ENCODE assay signal across 23 cellular contexts in the genomic region with DNA sequence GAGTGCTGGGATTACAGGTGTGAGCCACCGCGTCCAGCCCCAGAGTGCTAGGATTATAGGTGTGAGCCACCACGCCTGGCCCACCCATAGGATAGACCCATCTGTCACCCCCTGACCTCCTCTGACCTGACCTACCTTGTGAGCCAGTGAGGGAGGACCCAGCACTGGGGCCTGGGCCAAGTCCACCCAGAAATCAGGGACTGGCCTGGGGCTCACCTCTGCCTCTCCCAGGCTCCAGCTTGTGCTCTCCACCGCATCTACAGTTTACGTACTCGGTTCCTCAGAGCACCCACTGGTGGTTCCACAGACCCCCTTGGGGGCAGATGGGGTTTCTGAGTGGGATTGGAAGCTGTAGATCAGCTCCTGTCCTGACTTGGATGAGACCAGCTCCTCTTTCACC. TPM values are rescaled to one million over a fixed set of nuclear protein-coding genes. Genes with fewer than 3 reads are reported as not detected.
DNase-seq lines count a peak whose midpoint lies in the region; FAIRE-seq and TF ChIP-seq lines count a peak whose summit lies in the region.
"Had no signal": no experiment of that assay in that cellular context is flagged by ENCODE, and none has a peak within 500 bp of the region (broad histone marks: within the 10 kb centered on the region; RNA-seq: fewer than 3 reads in every experiment).

No MANE protein-coding gene starts in this region.

- FAIRE-seq in GM12892 (lab: Jason Lieb, UNC): no peak
- FAIRE-seq: GM12878, GM18507, H54, RCC 7860 had no signal

- H3K4me3 ChIP-seq in hepatocyte (no peak overlapping the region), sigmoid colon (no peak overlapping the region), ascending aorta (no peak overlapping the region), suprapubic skin (no peak overlapping the region)
- H3K4me3 ChIP-seq: GM12878 had no signal

- no peak for TF ChIP-seq EP300 in sigmoid colon (IDR thresholded peaks at IDR 0.05)
- TF ChIP-seq EP300 in suprapubic skin (IDR thresholded peaks at IDR 0.05): no peak

- H3K9me3 ChIP-seq in hepatocyte (ENCODE audit: low read depth) (no peaks in the 10 kb centered on the region), sigmoid colon (no peaks in the 10 kb centered on the region), ascending aorta (no peaks in the 10 kb centered on the region), suprapubic skin (no peaks in the 10 kb centered on the region)
- H3K9me3 ChIP-seq: SK-N-SH had no signal

- H3K4me1 ChIP-seq in hepatocyte (ENCODE audit: insufficient read depth): peaks cover 6% of the 10 kb centered on the region
- no peaks in the 10 kb centered on the region for H3K4me1 ChIP-seq in sigmoid colon
- no peaks in the 10 kb centered on the region for H3K4me1 ChIP-seq in ascending aorta
- H3K4me1 ChIP-seq in suprapubic skin: peaks cover 2% of the 10 kb centered on the region

- peaks cover under 1% of the 10 kb centered on the region for H3K79me2 ChIP-seq in hepatocyte

- H3K27ac ChIP-seq in hepatocyte (no peak overlapping the region), sigmoid colon (no peak overlapping the region), ascending aorta (no peak overlapping the region), suprapubic skin (no peak overlapping the region)

- WGBS in hepatocyte (ENCODE audit: low lambda C conversion rate, missing lambda C conversion rate): 95% methylated on average over 6 of the region's 6 CpGs
- WGBS in sigmoid colon, 2 donors: 94 to 98% methylated on average over 6 of the region's 6 CpGs
- WGBS in suprapubic skin: 81% methylated on average over 6 of the region's 6 CpGs

- TF ChIP-seq CTCF in hepatocyte (IDR thresholded peaks at IDR 0.05; ENCODE audit: poor library complexity) (no peak), sigmoid colon (IDR thresholded peaks at IDR 0.05) (no peak), ascending aorta (IDR thresholded peaks at IDR 0.05) (no peak), suprapubic skin (IDR thresholded peaks at IDR 0.05) (no peak)

- no peaks in the 10 kb centered on the region for H3K9me2 ChIP-seq in hepatocyte (replicated peaks; ENCODE audit: insufficient read depth)
- H3K9me2 ChIP-seq: SK-N-SH had no signal

- H3K36me3 ChIP-seq in hepatocyte (replicated peaks; ENCODE audit: insufficient read depth, low read depth): no peaks in the 10 kb centered on the region
- H3K36me3 ChIP-seq in sigmoid colon: no peaks in the 10 kb centered on the region
- no peaks in the 10 kb centered on the region for H3K36me3 ChIP-seq in ascending aorta
- H3K36me3 ChIP-seq in suprapubic skin: no peaks in the 10 kb centered on the region

- no peaks in the 10 kb centered on the region for H4K20me1 ChIP-seq in hepatocyte (ENCODE audit: insufficient read depth, poor library complexity, severe bottlenecking)

- H2AFZ ChIP-seq in hepatocyte: no peak overlapping the region

- TF ChIP-seq POLR2A in GM12892 (IDR thresholded peaks at IDR 0.05; ENCODE audit: low read depth, low read length) (no peak), sigmoid colon (IDR thresholded peaks at IDR 0.05) (no peak), suprapubic skin (IDR thresholded peaks at IDR 0.05) (no peak)

- no peak overlapping the region for H3K4me2 ChIP-seq in hepatocyte
- H3K4me2 ChIP-seq: SK-N-SH had no signal

- intact Hi-C loops in sigmoid colon (cut with DNase I): no loop called here
- intact Hi-C loops in ascending aorta (cut with DNase I): no loop called here

- DNase-seq in GM12892 (ENCODE audit: insufficient read length) (peak; percentile 5), HuH-7.5 (ENCODE audit: low spot score) (peak; percentile 62), hepatocyte (ENCODE audit: low spot score) (peak; percentile 6), sigmoid colon (peak; percentile 24), ascending aorta (ENCODE audit: low spot score in 2 of 2) (no peak), AML-193 (lab: John Stamatoyannopoulos, UW) (no peak), suprapubic skin (ENCODE audit: low spot score in 2 of 2) (no peak)
- DNase-seq: DMS153, GF-D8, KBM-7, MV-4-11, NCI-H1417 treated with DMSO at 0.1 percent for 48 hours, NCI-H187 treated with DMSO at 0.1 percent for 48 hours, NCI-H2227 treated with DMSO at 0.1 percent for 48 hours, NCI-H510A treated with DMSO at 0.1 percent for 48 hours, NCI-H774, SHP77, SK-N-SH, T-cell had no signal

- no peaks in the 10 kb centered on the region for H3K27me3 ChIP-seq in hepatocyte
- peaks cover 0 to 5% (median 4%) of the 10 kb centered on the region in 3 donors for H3K27me3 ChIP-seq in sigmoid colon
- no peaks in the 10 kb centered on the region for H3K27me3 ChIP-seq in ascending aorta
- H3K27me3 ChIP-seq in suprapubic skin: no peaks in the 10 kb centered on the region

RNA-seq across cellular contexts. Expression of gene SLC29A2, which starts 6.4 kb away (rescaled TPM):
- polyA plus RNA-seq in GM12892 (2012; ENCODE audit: missing spikeins): 6.6 TPM
- total RNA-seq in hepatocyte (7.4 and 11.3 TPM in 2 replicates), sigmoid colon (under 1 TPM; 0.41 to 0.99 (median 0.63) TPM), ascending aorta (not detected), suprapubic skin (1 to 10 TPM; 2.2 to 4.7 (median 3.9) TPM)
- polyA plus RNA-seq in hepatocyte (20.2 and 27.1 TPM in 2 replicates), sigmoid colon (10 to 100 TPM in 1 of 3 donors, 1 to 10 TPM in 2; 2.4 to 28.0 (median 2.5) TPM)

RNA-seq across cellular contexts. Expression of gene B4GAT1, which starts 17.7 kb away (rescaled TPM):
- 3.6 TPM for polyA plus RNA-seq in GM12892 (2012; ENCODE audit: missing spikeins)
- 41.5 and 41.9 TPM in 2 replicates for total RNA-seq in hepatocyte
- 37.4 and 40.8 TPM in 2 replicates for polyA plus RNA-seq in hepatocyte
- total RNA-seq in sigmoid colon: 10 to 100 TPM; 41.4 to 43.5 (median 43.1) TPM
- 10 to 100 TPM in 1 of 3 donors, 1 to 10 TPM in 2; 4.2 to 17.4 (median 4.8) TPM for polyA plus RNA-seq in sigmoid colon
- 64.2 TPM for total RNA-seq in ascending aorta
- total RNA-seq in suprapubic skin: 10 to 100 TPM; 14.4 to 31.9 (median 20.6) TPM

RNA-seq across cellular contexts. Expression of gene BRMS1, which starts 20.3 kb away (rescaled TPM):
- 24.6 TPM for polyA plus RNA-seq in GM12892 (2012; ENCODE audit: missing spikeins)
- total RNA-seq in hepatocyte: 34.5 and 39.7 TPM in 2 replicates
- 48.6 and 54.0 TPM in 2 replicates for polyA plus RNA-seq in hepatocyte
- 10 to 100 TPM; 20.2 to 36.2 (median 24.9) TPM for total RNA-seq in sigmoid colon
- 10 to 100 TPM; 65.4 to 81.8 (median 72.1) TPM for polyA plus RNA-seq in sigmoid colon
- total RNA-seq in ascending aorta: 24.8 TPM
- 10 to 100 TPM; 45.7 to 60.3 (median 57.3) TPM for total RNA-seq in suprapubic skin

RNA-seq across cellular contexts. Expression of gene RIN1, which starts 28.9 kb away (rescaled TPM):
- not detected for polyA plus RNA-seq in GM12892 (2012; ENCODE audit: missing spikeins)
- total RNA-seq in hepatocyte: 4.3 and 6.2 TPM in 2 replicates
- 9.5 and 12.8 TPM in 2 replicates for polyA plus RNA-seq in hepatocyte
- 1 to 10 TPM in 3 of 4 donors, under 1 TPM in 1; 0.68 to 6.1 (median 2.4) TPM for total RNA-seq in sigmoid colon
- 10 to 100 TPM in 1 of 3 donors, 1 to 10 TPM in 2; 2.4 to 10.2 (median 3.2) TPM for polyA plus RNA-seq in sigmoid colon
- total RNA-seq in ascending aorta: 28.5 TPM
- 10 to 100 TPM; 40.3 to 73.6 (median 60.3) TPM for total RNA-seq in suprapubic skin

RNA-seq across cellular contexts. Expression of gene CD248, which starts 48.3 kb away (rescaled TPM):
- polyA plus RNA-seq in GM12892 (2012; ENCODE audit: missing spikeins): not detected
- total RNA-seq in hepatocyte: 19.9 and 24.6 TPM in 2 replicates
- polyA plus RNA-seq in hepatocyte: 210 and 250 TPM in 2 replicates
- total RNA-seq in sigmoid colon: 10 to 100 TPM in 2 of 4 donors, 1 to 10 TPM in 2; 5.8 to 26.3 (median 13.0) TPM
- 10 to 100 TPM in 1 of 3 donors, 1 to 10 TPM in 2; 1.2 to 13.7 (median 3.0) TPM for polyA plus RNA-seq in sigmoid colon
- total RNA-seq in ascending aorta: 193 TPM
- total RNA-seq in suprapubic skin: 10 to 100 TPM in 2 of 4 donors, 1 to 10 TPM in 2; 5.9 to 32.6 (median 19.2) TPM

Comparison
In these comparisons a context has a peak if more than half of its experiments do, and no peak if none do; other contexts are left out.
1. DNase-seq: peak in GM12892 (single experiment), HuH-7.5 (single experiment), hepatocyte (single experiment) and sigmoid colon (single experiment); none in ascending aorta (0 of 2), AML-193 (0 of 2) and suprapubic skin (0 of 2).